ENCODE assay signal across 8 cellular contexts in genomic region chr2:68250652-68251186, GRCh38. TPM values are rescaled to one million over a fixed set of nuclear protein-coding genes. Genes with fewer than 3 reads are reported as not detected.
DNase-seq lines count a peak whose midpoint lies in the region; ATAC-seq and TF ChIP-seq lines count a peak whose summit lies in the region.

No MANE protein-coding gene starts in this region.

- no peak overlapping the region for H2AFZ ChIP-seq in HCT116 (ENCODE audit: low read depth, low read length, poor library complexity, severe bottlenecking)

- peak overlapping the region; percentile 86 for H3K4me3 Mint-ChIP-seq in activated CD4-positive, alpha-beta memory T cell treated with anti-CD3 and anti-CD28 coated beads for 36 hours
- no peak overlapping the region for H3K4me3 Mint-ChIP-seq in stimulated activated effector memory CD8-positive, alpha-beta T cell treated with anti-CD3 and anti-CD28 coated beads, Interleukin-12 subunit alpha, Interleukin-12 subunit beta, amount 100 ng/mL, for 72 hours

- peak overlapping the region; percentile 83; the same call in 1 of the 2 replicates for H3K27ac ChIP-seq in HCT116 (ENCODE audit: low read depth, low read length)

- no peaks in the 10 kb centered on the region for H3K9me3 Mint-ChIP-seq in activated CD4-positive, alpha-beta memory T cell treated with anti-CD3 and anti-CD28 coated beads for 36 hours
- H3K9me3 Mint-ChIP-seq in stimulated activated effector memory CD8-positive, alpha-beta T cell treated with anti-CD3 and anti-CD28 coated beads, Interleukin-12 subunit alpha, Interleukin-12 subunit beta, amount 100 ng/mL, for 72 hours, result no peaks in the 10 kb centered on the region

- peaks cover 59% of the 10 kb centered on the region for H3K79me2 ChIP-seq in HCT116 (ENCODE audit: insufficient read depth, low read length)

- no peaks in the 10 kb centered on the region for H3K27me3 ChIP-seq in HCT116 (ENCODE audit: insufficient read depth, low read length)

- TF ChIP-seq RAD21 in HCT116 (IDR thresholded peaks at IDR 0.05; ENCODE audit: low read depth), result no peak

- DNase-seq in HCT116 (ENCODE audit: low read depth, low spot score) (no peak), SIG-M5 (lab: John Stamatoyannopoulos, UW) (no peak)
- DNase-seq in activated CD4-positive, alpha-beta memory T cell treated with anti-CD3 and anti-CD28 coated beads for 36 hours, result no peak
- DNase-seq in stimulated activated effector memory CD8-positive, alpha-beta T cell treated with anti-CD3 and anti-CD28 coated beads, Interleukin-12 subunit alpha, Interleukin-12 subunit beta, amount 100 ng/mL, for 72 hours (ENCODE audit: low spot score in 2 of 2), result no peak

- POLR2A ChIA-PET in HCT116 (lab: Charles Lee), result no interaction called here
- POLR2A ChIA-PET in activated CD4-positive, alpha-beta memory T cell treated with anti-CD3 and anti-CD28 coated beads for 36 hours (lab: Charles Lee), result interaction anchor here (0.6 to 0.8 kb wide), 4 partner anchors 11 to 93 kb away, joined by 3 read pairs; partner anchors contain the start of gene PNO1

- RAD21 ChIA-PET in HCT116 (lab: Charles Lee; ENCODE audit: low non-redundant PET in 1 of 2, low total read pairs in 2 of 2, uncharacterized antibody in 2 of 2, unreplicated experiment in 2 of 2), result no interaction called here

- H3K9me2 ChIP-seq in HCT116 (ENCODE audit: insufficient read depth), result no peaks in the 10 kb centered on the region

- H4K20me1 ChIP-seq in HCT116 (ENCODE audit: insufficient read depth), result peaks cover 43% of the 10 kb centered on the region; the same call in 1 of the 2 replicates

- no peak for TF ChIP-seq CTCF in HCT116 (IDR thresholded peaks at IDR 0.05 in 2 of 3, conservative IDR thresholded peaks at IDR 0.05 in 1 of 3; ENCODE audit: borderline replicate concordance in 1 of 3, insufficient read depth in 1 of 3, low read depth in 2 of 3, low read length in 2 of 3)

- TSS peak; percentile 40 for BruUV-seq in HCT116 (replicated peaks; lab: Mats Ljungman, UMichigan)

- peaks cover 18% of the 10 kb centered on the region for H3K36me3 Mint-ChIP-seq in activated CD4-positive, alpha-beta memory T cell treated with anti-CD3 and anti-CD28 coated beads for 36 hours
- peaks cover 10% of the 10 kb centered on the region for H3K36me3 Mint-ChIP-seq in stimulated activated effector memory CD8-positive, alpha-beta T cell treated with anti-CD3 and anti-CD28 coated beads, Interleukin-12 subunit alpha, Interleukin-12 subunit beta, amount 100 ng/mL, for 72 hours

- peak overlapping the region; percentile 63 to 92 for H3K4me3 ChIP-seq in HCT116 (replicated peaks in 1 of 2; ENCODE audit: low read depth in 1 of 2, low read length in 2 of 2)
- H3K4me3 ChIP-seq in iPS-11a (ENCODE audit: low read depth, low read length), result peak overlapping the region; percentile 97

- H3K4me1 Mint-ChIP-seq in activated CD4-positive, alpha-beta memory T cell treated with anti-CD3 and anti-CD28 coated beads for 36 hours (ENCODE audit: low read depth), result peaks cover 30% of the 10 kb centered on the region
- peaks cover 25% of the 10 kb centered on the region for H3K4me1 Mint-ChIP-seq in stimulated activated effector memory CD8-positive, alpha-beta T cell treated with anti-CD3 and anti-CD28 coated beads, Interleukin-12 subunit alpha, Interleukin-12 subunit beta, amount 100 ng/mL, for 72 hours

- peak overlapping the region; percentile 79 for H3K4me2 ChIP-seq in HCT116 (ENCODE audit: low read length)

- H3K36me3 ChIP-seq in HCT116 (ENCODE audit: control insufficient read depth in 1 of 2, insufficient read depth in 2 of 2, low read length in 2 of 2), result no peaks in the 10 kb centered on the region

- ATAC-seq in HCT116 (no peak), HG02938 (IDR thresholded peaks at IDR 0.05; ENCODE audit: unreplicated experiment) (no peak), GM21576 (IDR thresholded peaks at IDR 0.05; ENCODE audit: unreplicated experiment) (no peak), HG03097 (IDR thresholded peaks at IDR 0.05; ENCODE audit: low FRiP score, unreplicated experiment) (no peak)
- no peak for ATAC-seq in stimulated activated effector memory CD8-positive, alpha-beta T cell treated with anti-CD3 and anti-CD28 coated beads, Interleukin-12 subunit alpha, Interleukin-12 subunit beta, amount 100 ng/mL, for 72 hours

- peak overlapping the region; percentile 92 for H3K9ac ChIP-seq in HCT116 (ENCODE audit: low read length)

- no peaks in the 10 kb centered on the region for H3K27me3 Mint-ChIP-seq in activated CD4-positive, alpha-beta memory T cell treated with anti-CD3 and anti-CD28 coated beads for 36 hours

- no peaks in the 10 kb centered on the region for H3K9me3 ChIP-seq in HCT116 (ENCODE audit: control insufficient read depth in 1 of 2, insufficient read depth in 1 of 2, low read depth in 1 of 2, low read length in 2 of 2)

- no peak for TF ChIP-seq POLR2A in HCT116 (IDR thresholded peaks at IDR 0.05; ENCODE audit: borderline replicate concordance, extremely low read depth, insufficient read depth, insufficient read length)

- intact Hi-C loops in HCT116 (cut with micrococcal nuclease), result no loop called here
- intact Hi-C loops in activated CD4-positive, alpha-beta memory T cell treated with anti-CD3 and anti-CD28 coated beads for 36 hours (cut with micrococcal nuclease), result loop anchor here (1.0 to 10.0 kb wide), 8 partner anchors 11 to 657 kb away; partner anchors contain the start of gene PNO1

- H3K27ac Mint-ChIP-seq in activated CD4-positive, alpha-beta memory T cell treated with anti-CD3 and anti-CD28 coated beads for 36 hours, result peak overlapping the region; percentile 97
- peak overlapping the region; percentile 97 for H3K27ac Mint-ChIP-seq in stimulated activated effector memory CD8-positive, alpha-beta T cell treated with anti-CD3 and anti-CD28 coated beads, Interleukin-12 subunit alpha, Interleukin-12 subunit beta, amount 100 ng/mL, for 72 hours

- CTCF ChIA-PET in HCT116 (lab: Charles Lee), result interaction anchor here (0.9 kb wide), 1 partner anchor 41 kb away, joined by 3 read pairs; no protein-coding TSS in a partner anchor
- CTCF ChIA-PET in activated CD4-positive, alpha-beta memory T cell treated with anti-CD3 and anti-CD28 coated beads for 36 hours (lab: Charles Lee), result interaction anchor here (0.9 to 4.3 kb wide), 9 partner anchors 13 to 191 kb away, joined by 3 to 36 read pairs (median 4); partner anchors contain the start of gene PNO1

- peaks cover 7 to 18% of the 10 kb centered on the region in 2 experiments; a peak in 3 of 4 replicates for H3K4me1 ChIP-seq in HCT116 (ENCODE audit: control insufficient read depth in 1 of 2, insufficient read depth in 2 of 2, low read length in 2 of 2)

TF ChIP-seq in HCT116, 20 proteins besides CTCF, POLR2A, EP300 and RAD21:
- no peak for TF ChIP-seq TCF7L2 (IDR thresholded peaks at IDR 0.05; ENCODE audit: borderline replicate concordance, extremely low read depth, insufficient read depth, insufficient read length)
- TF ChIP-seq SIN3A (IDR thresholded peaks at IDR 0.05; ENCODE audit: low read depth), result no peak
- no peak for TF ChIP-seq YY1 (IDR thresholded peaks at IDR 0.05; ENCODE audit: extremely low read depth, insufficient replicate concordance, low read depth, low read length)
- TF ChIP-seq, protein P1, sequence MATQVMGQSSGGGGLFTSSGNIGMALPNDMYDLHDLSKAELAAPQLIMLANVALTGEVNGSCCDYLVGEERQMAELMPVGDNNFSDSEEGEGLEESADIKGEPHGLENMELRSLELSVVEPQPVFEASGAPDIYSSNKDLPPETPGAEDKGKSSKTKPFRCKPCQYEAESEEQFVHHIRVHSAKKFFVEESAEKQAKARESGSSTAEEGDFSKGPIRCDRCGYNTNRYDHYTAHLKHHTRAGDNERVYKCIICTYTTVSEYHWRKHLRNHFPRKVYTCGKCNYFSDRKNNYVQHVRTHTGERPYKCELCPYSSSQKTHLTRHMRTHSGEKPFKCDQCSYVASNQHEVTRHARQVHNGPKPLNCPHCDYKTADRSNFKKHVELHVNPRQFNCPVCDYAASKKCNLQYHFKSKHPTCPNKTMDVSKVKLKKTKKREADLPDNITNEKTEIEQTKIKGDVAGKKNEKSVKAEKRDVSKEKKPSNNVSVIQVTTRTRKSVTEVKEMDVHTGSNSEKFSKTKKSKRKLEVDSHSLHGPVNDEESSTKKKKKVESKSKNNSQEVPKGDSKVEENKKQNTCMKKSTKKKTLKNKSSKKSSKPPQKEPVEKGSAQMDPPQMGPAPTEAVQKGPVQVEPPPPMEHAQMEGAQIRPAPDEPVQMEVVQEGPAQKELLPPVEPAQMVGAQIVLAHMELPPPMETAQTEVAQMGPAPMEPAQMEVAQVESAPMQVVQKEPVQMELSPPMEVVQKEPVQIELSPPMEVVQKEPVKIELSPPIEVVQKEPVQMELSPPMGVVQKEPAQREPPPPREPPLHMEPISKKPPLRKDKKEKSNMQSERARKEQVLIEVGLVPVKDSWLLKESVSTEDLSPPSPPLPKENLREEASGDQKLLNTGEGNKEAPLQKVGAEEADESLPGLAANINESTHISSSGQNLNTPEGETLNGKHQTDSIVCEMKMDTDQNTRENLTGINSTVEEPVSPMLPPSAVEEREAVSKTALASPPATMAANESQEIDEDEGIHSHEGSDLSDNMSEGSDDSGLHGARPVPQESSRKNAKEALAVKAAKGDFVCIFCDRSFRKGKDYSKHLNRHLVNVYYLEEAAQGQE (IDR thresholded peaks at IDR 0.05; ENCODE audit: low read depth), result no peak
- no peak for TF ChIP-seq SRF (IDR thresholded peaks at IDR 0.05; ENCODE audit: low read depth)
- TF ChIP-seq, protein P2, sequence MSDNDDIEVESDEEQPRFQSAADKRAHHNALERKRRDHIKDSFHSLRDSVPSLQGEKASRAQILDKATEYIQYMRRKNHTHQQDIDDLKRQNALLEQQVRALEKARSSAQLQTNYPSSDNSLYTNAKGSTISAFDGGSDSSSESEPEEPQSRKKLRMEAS (IDR thresholded peaks at IDR 0.05), result no peak
- no peak for TF ChIP-seq ZFX (IDR thresholded peaks at IDR 0.05)

RNA-seq across cellular contexts. Expression of gene PPP3R1, which starts 1.6 kb away (rescaled TPM):
- 69.9 TPM for total RNA-seq in HCT116 (2021; ENCODE audit: unreplicated experiment)
- polyA plus RNA-seq in HCT116 (2012), result 13.0 and 18.4 TPM in 2 replicates
- 10 to 100 TPM; 76.2 to 76.6 TPM for total RNA-seq in activated CD4-positive, alpha-beta memory T cell treated with anti-CD3 and anti-CD28 coated beads for 36 hours
